Comparison of ENCODE assay signal across 8 cellular contexts in genomic region chr11:536841-537621, GRCh38. TPM values are rescaled to one million over a fixed set of nuclear protein-coding genes. Genes with fewer than 3 reads are reported as not detected.
DNase-seq lines count a peak whose midpoint lies in the region; ATAC-seq and TF ChIP-seq lines count a peak whose summit lies in the region.

TSS of gene LRRC56 (plus strand) at chr11:537527. CDS start at chr11:540685, 3,158 bp downstream.

- peaks cover 3% of the 10 kb centered on the region for H3K4me1 Mint-ChIP-seq in activated naive CD4-positive, alpha-beta T cell treated with anti-CD3 and anti-CD28 coated beads, Interleukin-2, amount 50 U/mL, for 24 hours

- ATAC-seq in GM21576 (IDR thresholded peaks at IDR 0.05; ENCODE audit: unreplicated experiment) = peak; percentile 49
- peak; percentile 27 for ATAC-seq in aorta (ENCODE audit: low FRiP score)

- H3K9me3 Mint-ChIP-seq in activated naive CD4-positive, alpha-beta T cell treated with anti-CD3 and anti-CD28 coated beads, Interleukin-2, amount 50 U/mL, for 24 hours = no peaks in the 10 kb centered on the region

- H3K9me3 ChIP-seq in SK-N-MC (ENCODE audit: low read depth, low read length) (no peaks in the 10 kb centered on the region), cardiac muscle cell (ENCODE audit: low read depth) (no peaks in the 10 kb centered on the region), aorta (ENCODE audit: control insufficient read depth, low read length) (no peaks in the 10 kb centered on the region)

- H3K4me3 ChIP-seq in SK-N-MC (peak within 1 kb of the TSS; percentile 89), cardiac muscle cell (peak within 1 kb of the TSS; percentile 66), aorta (ENCODE audit: low read length in 2 of 2) (no peak within 1 kb of the TSS)

- H3K9ac ChIP-seq in SK-N-MC (ENCODE audit: insufficient read length) = no peak within 1 kb of the TSS

- H3K36me3 ChIP-seq in SK-N-MC (ENCODE audit: insufficient read depth, low read length) (peaks cover 13% of the 10 kb centered on the region; the same call in 1 of the 2 replicates), cardiac muscle cell (peaks cover 6% of the 10 kb centered on the region), aorta (ENCODE audit: control insufficient read depth in 1 of 2, insufficient read depth in 2 of 2, low read length in 1 of 2) (no peaks in the 10 kb centered on the region)

- TF ChIP-seq CTCF in cardiac muscle cell (IDR thresholded peaks at IDR 0.05; ENCODE audit: low read depth, low read length) = no peak

- H3K27ac ChIP-seq in SK-N-MC (peak within 1 kb of the TSS; percentile 86), cardiac muscle cell (no peak within 1 kb of the TSS), aorta (ENCODE audit: low read depth in 1 of 2, low read length in 2 of 2) (no peak within 1 kb of the TSS)

- WGBS in aorta, 2 donors = 2 to 3% methylated on average over 79 to 93 of the region's 93 CpGs

- no peaks in the 10 kb centered on the region for H3K36me3 Mint-ChIP-seq in activated naive CD4-positive, alpha-beta T cell treated with anti-CD3 and anti-CD28 coated beads, Interleukin-2, amount 50 U/mL, for 24 hours

- H3K4me3 Mint-ChIP-seq in activated naive CD4-positive, alpha-beta T cell treated with anti-CD3 and anti-CD28 coated beads, Interleukin-2, amount 50 U/mL, for 24 hours = peak within 1 kb of the TSS; percentile 96

- peak within 1 kb of the TSS; percentile 90 for H3K27ac Mint-ChIP-seq in activated naive CD4-positive, alpha-beta T cell treated with anti-CD3 and anti-CD28 coated beads, Interleukin-2, amount 50 U/mL, for 24 hours

- intact Hi-C loops in aorta (cut with DNase I) = no loop called here

- H3K4me1 ChIP-seq in cardiac muscle cell (ENCODE audit: low read depth) (peaks cover 12% of the 10 kb centered on the region), aorta (ENCODE audit: control insufficient read depth in 1 of 2, insufficient read depth in 2 of 2, low read length in 2 of 2) (no peaks in the 10 kb centered on the region)

- peak; percentile 99 for DNase-seq in DMS53 (lab: John Stamatoyannopoulos, UW)
- DNase-seq in Kasumi-1 (lab: John Stamatoyannopoulos, UW) = peak; percentile 91 to 95
- peak; percentile 50 for DNase-seq in SK-N-MC (ENCODE audit: low read depth, low spot score)
- DNase-seq in cardiac muscle cell (ENCODE audit: low read depth in 1 of 2, low spot score in 1 of 2) = peak; percentile 87 to 89
- DNase-seq in putamen (ENCODE audit: low spot score) = peak; percentile 67
- peak; percentile 81 to 92 for DNase-seq in aorta

- no peaks in the 10 kb centered on the region for H3K27me3 Mint-ChIP-seq in activated naive CD4-positive, alpha-beta T cell treated with anti-CD3 and anti-CD28 coated beads, Interleukin-2, amount 50 U/mL, for 24 hours

- H3K27me3 ChIP-seq in cardiac muscle cell = no peaks in the 10 kb centered on the region
- no peaks in the 10 kb centered on the region for H3K27me3 ChIP-seq in aorta (ENCODE audit: control insufficient read depth in 1 of 2, insufficient read depth in 2 of 2, low read length in 1 of 2)

RNA-seq across cellular contexts. Expression of gene LRRC56, which starts in this region (rescaled TPM):
- total RNA-seq in cardiac muscle cell = 2.6 and 4.5 TPM in 2 replicates
- polyA plus RNA-seq in cardiac muscle cell = 2.5 and 3.4 TPM in 2 replicates
- 1 to 10 TPM; 1.0 to 1.3 TPM for total RNA-seq in aorta
- 1 to 10 TPM in 1 of 2 donors, under 1 TPM in 1; 0.25 to 1.5 TPM for polyA plus RNA-seq in aorta

Comparison
In these comparisons a context has a peak if more than half of its experiments do, and no peak if none do; other contexts are left out.
1. H3K4me3 ChIP-seq: peak in SK-N-MC (single experiment) and cardiac muscle cell (single experiment); none in aorta (0 of 2).
2. Peak in every context shown above with its lines, with median percentiles within 50 percentile points of each other: DNase-seq.